Comparison of ENCODE assay signal across 8 cellular contexts in the genomic region with DNA sequence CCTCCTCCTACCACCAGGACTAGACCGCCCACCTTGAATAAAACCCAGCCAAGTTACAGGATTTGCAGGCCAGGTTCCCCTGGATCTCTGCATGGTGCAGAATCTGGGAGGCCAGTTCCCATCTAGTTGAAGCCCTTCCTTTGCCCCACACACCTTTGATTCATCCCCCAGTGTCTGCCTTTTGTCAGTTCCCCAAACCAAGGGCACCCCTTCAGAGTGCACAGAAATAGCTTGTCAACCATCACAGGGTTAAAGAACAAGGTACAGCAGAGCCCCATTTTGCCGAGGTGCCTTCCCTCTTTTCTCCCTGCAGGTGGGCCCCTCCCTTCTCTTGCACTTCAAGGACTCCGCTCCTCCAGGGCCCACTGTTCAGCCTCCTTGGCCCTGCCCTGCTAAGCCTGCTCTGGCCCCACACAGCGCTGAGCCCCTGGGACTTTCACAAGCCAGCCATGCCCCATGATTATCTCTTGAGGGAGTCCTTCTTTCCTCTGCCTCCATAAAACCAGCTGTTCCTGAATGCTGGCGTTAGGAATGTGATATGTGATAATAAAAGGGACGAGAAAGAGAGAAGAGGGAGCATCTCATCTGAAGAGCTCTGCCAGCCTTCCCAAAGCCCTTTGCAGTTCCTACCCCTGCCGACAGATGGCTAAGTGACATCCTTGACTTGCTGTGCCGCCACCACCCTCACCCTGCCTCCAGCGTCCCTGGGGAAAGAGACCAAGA.
A peak's percentile ranks its signal among the peaks of the same experiment; 100 is the strongest.
DNase-seq lines count a peak whose midpoint lies in the region; ATAC-seq and TF ChIP-seq lines count a peak whose summit lies in the region.

No MANE protein-coding gene starts in this region.

- ATAC-seq in HG03354 (IDR thresholded peaks at IDR 0.05; ENCODE audit: poor library complexity, severe bottlenecking, unreplicated experiment) (peak; percentile 66), foreskin keratinocyte (peak; percentile 23), HG02610 (IDR thresholded peaks at IDR 0.05; ENCODE audit: unreplicated experiment) (no peak), GM19324 (IDR thresholded peaks at IDR 0.05; ENCODE audit: low FRiP score, unreplicated experiment) (no peak)

- DNase-seq in D341Med (ENCODE audit: low spot score) (peak; percentile 44), foreskin keratinocyte (no peak), HK-2 (ENCODE audit: unreplicated experiment) (no peak)
- DNase-seq in activated CD4-positive, alpha-beta memory T cell treated with anti-CD3 and anti-CD28 coated beads for 36 hours = peak; percentile 58
- DNase-seq in stimulated activated CD4-positive, alpha-beta T cell treated with anti-CD3 and anti-CD28 coated beads, Interleukin-4, amount 100 ng/mL, for 4 hours = peak; percentile 9 to 36

- no peak overlapping the region for H3K4me3 Mint-ChIP-seq in activated CD4-positive, alpha-beta memory T cell treated with anti-CD3 and anti-CD28 coated beads for 36 hours

- TF ChIP-seq CTCF in foreskin keratinocyte (conservative IDR thresholded peaks at IDR 0.05) = peak; percentile 61

- H3K27me3 ChIP-seq in foreskin keratinocyte = no peaks in the 10 kb centered on the region

- H3K36me3 Mint-ChIP-seq in activated CD4-positive, alpha-beta memory T cell treated with anti-CD3 and anti-CD28 coated beads for 36 hours = no peaks in the 10 kb centered on the region

- H3K27me3 Mint-ChIP-seq in activated CD4-positive, alpha-beta memory T cell treated with anti-CD3 and anti-CD28 coated beads for 36 hours = no peaks in the 10 kb centered on the region

- no peaks in the 10 kb centered on the region for H3K4me1 Mint-ChIP-seq in activated CD4-positive, alpha-beta memory T cell treated with anti-CD3 and anti-CD28 coated beads for 36 hours (ENCODE audit: low read depth)

- CTCF ChIA-PET in activated CD4-positive, alpha-beta memory T cell treated with anti-CD3 and anti-CD28 coated beads for 36 hours (lab: Charles Lee) = interaction anchor here (1.0 to 1.7 kb wide), 7 partner anchors 8 to 406 kb away, joined by 3 to 7 read pairs (median 4); no protein-coding TSS in a partner anchor

- H3K27ac Mint-ChIP-seq in activated CD4-positive, alpha-beta memory T cell treated with anti-CD3 and anti-CD28 coated beads for 36 hours = no peak overlapping the region

- intact Hi-C loops in activated CD4-positive, alpha-beta memory T cell treated with anti-CD3 and anti-CD28 coated beads for 36 hours (cut with micrococcal nuclease) = no loop called here

- no peaks in the 10 kb centered on the region for H3K9me3 Mint-ChIP-seq in activated CD4-positive, alpha-beta memory T cell treated with anti-CD3 and anti-CD28 coated beads for 36 hours

- H3K27ac ChIP-seq in foreskin keratinocyte = peak overlapping the region; percentile 43

- POLR2A ChIA-PET in activated CD4-positive, alpha-beta memory T cell treated with anti-CD3 and anti-CD28 coated beads for 36 hours (lab: Charles Lee) = no interaction called here

- H3K4me1 ChIP-seq in foreskin keratinocyte = peaks cover 39% of the 10 kb centered on the region

Comparison
In these comparisons a context has a peak if more than half of its experiments do, and no peak if none do; other contexts are left out.
1. DNase-seq: peak in D341Med (single experiment), activated CD4-positive, alpha-beta memory T cell treated with anti-CD3 and anti-CD28 coated beads for 36 hours (single experiment) and stimulated activated CD4-positive, alpha-beta T cell treated with anti-CD3 and anti-CD28 coated beads, Interleukin-4, amount 100 ng/mL, for 4 hours (2 of 2); none in foreskin keratinocyte (0 of 2) and HK-2 (single experiment).
2. ATAC-seq: peak in HG03354 (single experiment) and foreskin keratinocyte (single experiment); none in HG02610 (single experiment) and GM19324 (single experiment).